Comparison of ENCODE assay signal across 29 cellular contexts in the genomic region with DNA sequence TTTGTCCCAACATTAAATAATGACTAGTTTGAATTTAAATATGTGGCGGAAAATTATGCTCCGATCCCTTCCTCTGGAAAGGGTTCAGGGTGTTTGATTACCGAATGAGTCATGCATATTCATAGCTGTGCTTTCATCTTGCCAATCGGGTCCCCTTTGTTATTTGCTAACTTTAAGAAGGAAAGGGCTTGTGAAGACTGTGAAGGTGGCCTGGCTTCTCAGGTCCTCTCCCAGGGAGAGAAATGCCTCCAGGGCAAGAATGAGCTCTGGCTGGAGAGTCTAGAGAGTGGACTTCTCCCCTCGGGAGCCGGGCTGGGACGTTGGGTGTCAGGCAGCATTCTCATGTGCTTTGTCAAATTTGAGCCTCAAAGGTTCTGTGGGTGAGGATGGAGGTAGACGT.
"Had no signal": no experiment of that assay in that cellular context is flagged by ENCODE, and none has a peak within 500 bp of the region (broad histone marks: within the 10 kb centered on the region; RNA-seq: fewer than 3 reads in every experiment).

No MANE protein-coding gene starts in this region.

- DNase-seq: activated CD8-positive, alpha-beta memory T cell treated with anti-CD3 and anti-CD28 coated beads, Interleukin-2, amount 10 ng/mL, durations not matched to agents 7 days and 5 days; activated CD8-positive, alpha-beta T cell treated with anti-CD3 and anti-CD28 coated beads, Interleukin-2, amount 10 ng/mL, durations not matched to agents 7 days and 5 days; activated naive CD4-positive, alpha-beta T cell; activated T-cell treated with anti-CD3 and anti-CD28 coated beads, Interleukin-2, amount 50 U/mL, for 48 hours; anterior cingulate cortex; body of pancreas; cerebellar nuclear complex; colonic mucosa; effector CD8-positive, alpha-beta T cell; esophagus squamous epithelium; left cardiac atrium; left ventricle myocardium superior; mammary epithelial cell; nephron progenitor cell; ovary; stimulated activated CD4-positive, alpha-beta T cell treated with anti-CD3 and anti-CD28 coated beads, Interleukin-12 subunit alpha, Interleukin-12 subunit beta, amount 100 ng/mL, for 4 hours; stimulated activated CD4-positive, alpha-beta T cell treated with anti-CD3 and anti-CD28 coated beads, Interleukin-4, amount 100 ng/mL, for 1 hour; stimulated activated naive CD8-positive, alpha-beta T cell treated with anti-CD3 and anti-CD28 coated beads, Interleukin-15, amount 100 ng/mL, for 72 hours; thyroid gland; upper lobe of right lung had no signal

- H3K27ac Mint-ChIP-seq: activated CD8-positive, alpha-beta memory T cell treated with anti-CD3 and anti-CD28 coated beads, Interleukin-2, amount 10 ng/mL, durations not matched to agents 7 days and 5 days; activated CD8-positive, alpha-beta T cell treated with anti-CD3 and anti-CD28 coated beads, Interleukin-2, amount 10 ng/mL, durations not matched to agents 7 days and 5 days; activated naive CD8-positive, alpha-beta T cell; activated T-helper 2 cell treated with anti-CD3 and anti-CD28 coated beads, Interferon-gamma antibody, Interleukin-2, Interleukin-4, amounts not matched to agents 10 μg/mL and 5 μg/mL and 100 μg/mL, durations not matched to agents 14 hours and 24 hours and 36 hours; nephron progenitor cell; progenitor cell of endocrine pancreas; stimulated activated naive CD8-positive, alpha-beta T cell treated with anti-CD3 and anti-CD28 coated beads, Interleukin-15, amount 100 ng/mL, for 72 hours had no signal

- H3K4me3 ChIP-seq: body of pancreas, cardiac muscle cell, colonic mucosa, esophagus squamous epithelium, gastroesophageal sphincter, hepatocyte, ovary, skin epidermis, thyroid gland, upper lobe of right lung had no signal

- H3K4me1 Mint-ChIP-seq: activated CD8-positive, alpha-beta memory T cell treated with anti-CD3 and anti-CD28 coated beads, Interleukin-2, amount 10 ng/mL, durations not matched to agents 7 days and 5 days; stimulated activated naive CD8-positive, alpha-beta T cell treated with anti-CD3 and anti-CD28 coated beads, Interleukin-15, amount 100 ng/mL, for 72 hours had no signal

- H3K9me3 Mint-ChIP-seq: nephron progenitor cell had no signal

- H3K36me3 Mint-ChIP-seq: activated CD8-positive, alpha-beta memory T cell treated with anti-CD3 and anti-CD28 coated beads, Interleukin-2, amount 10 ng/mL, durations not matched to agents 7 days and 5 days; activated naive CD8-positive, alpha-beta T cell had no signal

- H3K4me3 Mint-ChIP-seq: activated CD8-positive, alpha-beta memory T cell treated with anti-CD3 and anti-CD28 coated beads, Interleukin-2, amount 10 ng/mL, durations not matched to agents 7 days and 5 days; activated CD8-positive, alpha-beta T cell treated with anti-CD3 and anti-CD28 coated beads, Interleukin-2, amount 10 ng/mL, durations not matched to agents 7 days and 5 days; activated naive CD8-positive, alpha-beta T cell; nephron progenitor cell; stimulated activated naive CD8-positive, alpha-beta T cell treated with anti-CD3 and anti-CD28 coated beads, Interleukin-15, amount 100 ng/mL, for 72 hours had no signal

- H3K27me3 Mint-ChIP-seq: activated CD8-positive, alpha-beta memory T cell treated with anti-CD3 and anti-CD28 coated beads, Interleukin-2, amount 10 ng/mL, durations not matched to agents 7 days and 5 days had no signal

- H3K27ac ChIP-seq: body of pancreas, cardiac muscle cell, colonic mucosa, epithelial cell of prostate, esophagus squamous epithelium, gastroesophageal sphincter, hepatocyte, neutrophil, ovary, skin epidermis, thyroid gland, upper lobe of right lung had no signal
